8 cellular contexts compared by ENCODE assay signal in the genomic region with DNA sequence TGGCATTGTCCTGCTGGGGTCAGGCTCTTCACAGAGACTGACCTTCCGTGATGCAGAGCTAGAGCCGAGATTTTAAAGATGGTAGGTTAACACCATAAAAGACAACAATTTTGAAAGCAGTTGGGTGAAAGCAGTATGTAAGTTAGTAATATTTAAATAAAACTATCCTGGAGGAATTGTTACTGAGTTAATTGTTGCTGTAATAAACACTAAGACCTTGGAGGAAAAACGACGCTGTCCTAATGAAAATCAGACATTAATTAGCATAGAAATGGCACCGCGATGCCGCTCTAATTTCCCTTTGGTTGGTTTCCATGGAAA. TPM values are rescaled to one million over a fixed set of nuclear protein-coding genes. Genes with fewer than 3 reads are reported as not detected.
DNase-seq lines count a peak whose midpoint lies in the region; ATAC-seq and TF ChIP-seq lines count a peak whose summit lies in the region.

No MANE protein-coding gene starts in this region.

- H3K36me3 ChIP-seq in effector memory CD4-positive, alpha-beta T cell (ENCODE audit: control insufficient read depth, insufficient read depth, low read length), result no peaks in the 10 kb centered on the region
- no peaks in the 10 kb centered on the region for H3K36me3 ChIP-seq in neuron (ENCODE audit: insufficient read depth, low read length)

- no peak for ATAC-seq in GM18502 (IDR thresholded peaks at IDR 0.05; ENCODE audit: poor library complexity, unreplicated experiment)

- H3K4me1 ChIP-seq in effector memory CD4-positive, alpha-beta T cell (ENCODE audit: control insufficient read depth, insufficient read depth, low read length, poor library complexity, severe bottlenecking), result peaks cover 15% of the 10 kb centered on the region
- peaks cover 12% of the 10 kb centered on the region for H3K4me1 ChIP-seq in neuron (ENCODE audit: insufficient read depth, low read length)

- no peak for TF ChIP-seq CTCF in AG10803 (conservative IDR thresholded peaks at IDR 0.05; ENCODE audit: low read length)

- peak overlapping the region; percentile 35 for H2AFZ ChIP-seq in neuron (ENCODE audit: low read depth, low read length)

- no peaks in the 10 kb centered on the region for H3K9me3 ChIP-seq in effector memory CD4-positive, alpha-beta T cell (ENCODE audit: control insufficient read depth, low read length)
- H3K9me3 ChIP-seq in neuron (ENCODE audit: low read length), result no peaks in the 10 kb centered on the region

- DNase-seq in AG10803 (ENCODE audit: low read depth) (no peak), hippocampal formation (lab: John Stamatoyannopoulos, UW) (no peak), activated T-cell treated with anti-CD3 and anti-CD28 coated beads for 4 hours (no peak)
- DNase-seq in Jurkat, Clone E6-1 (ENCODE audit: low read depth, low spot score), result no peak
- no peak for DNase-seq in effector memory CD4-positive, alpha-beta T cell
- no peak for DNase-seq in stimulated activated CD4-positive, alpha-beta T cell treated with anti-CD3 and anti-CD28 coated beads, Interleukin-4, amount 100 ng/mL, for 4 hours

- peak overlapping the region; percentile 43 for H3K27ac ChIP-seq in effector memory CD4-positive, alpha-beta T cell (ENCODE audit: insufficient read depth, low read length, poor library complexity, severe bottlenecking)

- no peaks in the 10 kb centered on the region for H3K27me3 ChIP-seq in effector memory CD4-positive, alpha-beta T cell (replicated peaks; ENCODE audit: control insufficient read depth, insufficient read depth, low read length, poor library complexity, severe bottlenecking)
- no peaks in the 10 kb centered on the region for H3K27me3 ChIP-seq in neuron (ENCODE audit: insufficient read depth, low read length)

- H3K4me3 ChIP-seq in AG10803 (ENCODE audit: low read length) (peak overlapping the region; percentile 89), neuron (ENCODE audit: low read length) (peak overlapping the region; percentile 94)
- peak overlapping the region; percentile 70 for H3K4me3 ChIP-seq in Jurkat, Clone E6-1 (ENCODE audit: low read length)
- peak overlapping the region; percentile 89 for H3K4me3 ChIP-seq in effector memory CD4-positive, alpha-beta T cell (ENCODE audit: insufficient read depth, low read depth, low read length, poor library complexity, severe bottlenecking)

RNA-seq across cellular contexts. Expression of gene ANP32E, which starts 0.7 kb away (rescaled TPM):
- polyA plus RNA-seq in Jurkat, Clone E6-1 (2012; ENCODE audit: insufficient read depth, insufficient read length), result 225 TPM

RNA-seq across cellular contexts. Expression of gene CA14, which starts 21.0 kb away (rescaled TPM):
- not detected for polyA plus RNA-seq in Jurkat, Clone E6-1 (2012; ENCODE audit: insufficient read depth, insufficient read length)

RNA-seq across cellular contexts. Expression of gene APH1A, which starts 32.2 kb away (rescaled TPM):
- polyA plus RNA-seq in Jurkat, Clone E6-1 (2012; ENCODE audit: insufficient read depth, insufficient read length), result 83.6 TPM

RNA-seq across cellular contexts. Expression of gene C1orf54, which starts 36.0 kb away (rescaled TPM):
- 4.1 TPM for polyA plus RNA-seq in Jurkat, Clone E6-1 (2012; ENCODE audit: insufficient read depth, insufficient read length)

RNA-seq across cellular contexts. Expression of gene CIART, which starts 45.8 kb away (rescaled TPM):
- polyA plus RNA-seq in Jurkat, Clone E6-1 (2012; ENCODE audit: insufficient read depth, insufficient read length), result not detected
